ENCODE assay signal across 1 cellular context in the genomic region with DNA sequence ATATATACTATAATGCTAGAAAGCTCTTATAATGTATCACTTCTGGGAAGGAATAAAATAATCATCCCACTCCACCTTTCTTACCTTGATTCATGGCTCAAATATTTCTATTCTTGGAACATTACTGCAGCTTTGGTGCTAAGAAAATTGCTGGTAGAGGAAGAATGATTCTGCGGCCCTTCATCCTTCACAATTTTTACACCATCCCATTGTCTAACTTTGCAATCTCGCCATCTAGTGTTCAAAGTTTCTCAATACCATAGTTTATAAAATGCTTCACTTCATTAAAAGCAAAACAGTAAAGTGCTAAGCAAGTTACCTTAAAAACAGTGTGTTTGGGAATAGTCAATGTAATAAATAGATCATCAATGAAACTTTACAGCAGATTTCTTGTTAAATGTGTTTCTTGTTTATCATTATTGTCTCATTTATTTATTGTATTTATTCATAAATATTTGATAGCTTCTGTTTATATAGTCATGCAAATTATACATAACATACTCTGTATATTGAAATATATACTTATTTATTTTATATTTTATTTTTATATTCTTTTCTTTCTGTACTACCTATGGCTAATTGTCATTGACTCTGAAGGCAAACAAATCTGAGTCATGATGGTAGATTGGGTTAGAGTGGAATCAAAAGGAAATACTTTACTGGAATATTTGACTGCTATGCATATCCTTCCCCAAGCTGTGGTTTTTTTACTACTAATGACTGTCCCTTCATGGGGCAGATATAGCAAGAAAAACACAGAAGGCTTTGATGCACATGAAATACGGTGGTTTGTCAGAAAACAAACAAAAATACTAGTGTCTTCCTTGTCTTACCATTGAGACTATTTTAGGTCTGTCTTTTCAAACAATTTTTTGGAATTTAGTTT.
TF ChIP-seq lines count a peak whose summit lies in the region.

No MANE protein-coding gene starts in this region.

TF ChIP-seq in SK-N-SH treated with all-trans-retinoic acid at 6 μM for 48 hours, 23 proteins besides CTCF, POLR2A, EP300 and RAD21 (continued from another document):
- no peak for TF ChIP-seq CSRNP3 (CRISPR knock-in tag; IDR thresholded peaks at IDR 0.05)
- TF ChIP-seq SNAI2 (CRISPR knock-in tag; IDR thresholded peaks at IDR 0.05): no peak
- no peak for TF ChIP-seq TOX (CRISPR knock-in tag; IDR thresholded peaks at IDR 0.05; ENCODE audit: borderline replicate concordance)
- TF ChIP-seq, protein P1, sequence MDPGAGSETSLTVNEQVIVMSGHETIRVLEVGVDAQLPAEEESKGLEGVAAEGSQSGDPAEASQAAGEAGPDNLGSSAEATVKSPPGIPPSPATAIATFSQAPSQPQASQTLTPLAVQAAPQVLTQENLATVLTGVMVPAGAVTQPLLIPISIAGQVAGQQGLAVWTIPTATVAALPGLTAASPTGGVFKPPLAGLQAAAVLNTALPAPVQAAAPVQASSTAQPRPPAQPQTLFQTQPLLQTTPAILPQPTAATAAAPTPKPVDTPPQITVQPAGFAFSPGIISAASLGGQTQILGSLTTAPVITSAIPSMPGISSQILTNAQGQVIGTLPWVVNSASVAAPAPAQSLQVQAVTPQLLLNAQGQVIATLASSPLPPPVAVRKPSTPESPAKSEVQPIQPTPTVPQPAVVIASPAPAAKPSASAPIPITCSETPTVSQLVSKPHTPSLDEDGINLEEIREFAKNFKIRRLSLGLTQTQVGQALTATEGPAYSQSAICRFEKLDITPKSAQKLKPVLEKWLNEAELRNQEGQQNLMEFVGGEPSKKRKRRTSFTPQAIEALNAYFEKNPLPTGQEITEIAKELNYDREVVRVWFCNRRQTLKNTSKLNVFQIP (CRISPR knock-in tag; IDR thresholded peaks at IDR 0.05; ENCODE audit: borderline replicate concordance, low read depth): no peak
- TF ChIP-seq, protein P2, sequence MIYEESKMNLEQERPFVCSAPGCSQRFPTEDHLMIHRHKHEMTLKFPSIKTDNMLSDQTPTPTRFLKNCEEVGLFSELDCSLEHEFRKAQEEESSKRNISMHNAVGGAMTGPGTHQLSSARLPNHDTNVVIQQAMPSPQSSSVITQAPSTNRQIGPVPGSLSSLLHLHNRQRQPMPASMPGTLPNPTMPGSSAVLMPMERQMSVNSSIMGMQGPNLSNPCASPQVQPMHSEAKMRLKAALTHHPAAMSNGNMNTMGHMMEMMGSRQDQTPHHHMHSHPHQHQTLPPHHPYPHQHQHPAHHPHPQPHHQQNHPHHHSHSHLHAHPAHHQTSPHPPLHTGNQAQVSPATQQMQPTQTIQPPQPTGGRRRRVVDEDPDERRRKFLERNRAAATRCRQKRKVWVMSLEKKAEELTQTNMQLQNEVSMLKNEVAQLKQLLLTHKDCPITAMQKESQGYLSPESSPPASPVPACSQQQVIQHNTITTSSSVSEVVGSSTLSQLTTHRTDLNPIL (CRISPR knock-in tag; IDR thresholded peaks at IDR 0.05; ENCODE audit: low read depth): no peak
- TF ChIP-seq PPARA (CRISPR knock-in tag; IDR thresholded peaks at IDR 0.05; ENCODE audit: borderline replicate concordance): no peak
- TF ChIP-seq CSDC2 (CRISPR knock-in tag; IDR thresholded peaks at IDR 0.05): no peak
- no peak for TF ChIP-seq ZNF565 (CRISPR knock-in tag; conservative IDR thresholded peaks at IDR 0.05; ENCODE audit: low read depth)
- TF ChIP-seq GLIS3 (CRISPR knock-in tag; IDR thresholded peaks at IDR 0.05): no peak
- TF ChIP-seq RARB (CRISPR knock-in tag; IDR thresholded peaks at IDR 0.05): no peak
- no peak for TF ChIP-seq OSR1 (CRISPR knock-in tag; IDR thresholded peaks at IDR 0.05)
- TF ChIP-seq ZNF70 (CRISPR knock-in tag; IDR thresholded peaks at IDR 0.05): no peak
